ENCODE assay signal across 8 cellular contexts in genomic region chr6:61809004-61809595, GRCh38.
DNase-seq lines count a peak whose midpoint lies in the region; ATAC-seq, FAIRE-seq and TF ChIP-seq lines count a peak whose summit lies in the region.

No MANE protein-coding gene starts in this region.

- H3K9ac ChIP-seq in SK-N-MC (ENCODE audit: insufficient read length) (no peak overlapping the region), kidney (ENCODE audit: low read length in 2 of 2) (no peak overlapping the region)

- H3K27ac ChIP-seq in SK-N-MC (no peak overlapping the region), kidney (ENCODE audit: low read depth in 2 of 2, low read length in 2 of 2) (no peak overlapping the region)

- intact Hi-C loops in kidney (cut with DNase I): no loop called here

- DNase-seq in AG20443 (ENCODE audit: low spot score) (peak; percentile 8), Kasumi-1 (lab: John Stamatoyannopoulos, UW) (peak; percentile 82), SK-N-MC (ENCODE audit: low read depth, low spot score) (peak; percentile 26), kidney (no peak), GM19240 (ENCODE audit: insufficient read length, low spot score) (no peak)
- no peak for DNase-seq in activated CD4-positive, alpha-beta T cell treated with anti-CD3 and anti-CD28 coated beads, Interleukin-2, amount 50 U/mL, for 4 hours

- TF ChIP-seq CTCF in kidney (IDR thresholded peaks at IDR 0.05; ENCODE audit: borderline replicate concordance, extremely low read depth, insufficient read depth): peak; percentile 35

- H3K9me3 ChIP-seq in SK-N-MC (ENCODE audit: low read depth, low read length): no peaks in the 10 kb centered on the region
- H3K9me3 ChIP-seq in kidney (ENCODE audit: control insufficient read depth in 1 of 2, low read length in 2 of 2): no peaks in the 10 kb centered on the region

- FAIRE-seq in kidney (lab: Jason Lieb, UNC): no peak

- H3K4me3 ChIP-seq in SK-N-MC (no peak overlapping the region), kidney (ENCODE audit: low read length in 2 of 2) (no peak overlapping the region)

- ATAC-seq in GM19035 (IDR thresholded peaks at IDR 0.05; ENCODE audit: unreplicated experiment) (peak; percentile 66), GM21381 (IDR thresholded peaks at IDR 0.05; ENCODE audit: unreplicated experiment) (no peak)

- no peaks in the 10 kb centered on the region for H3K36me3 ChIP-seq in SK-N-MC (ENCODE audit: insufficient read depth, low read length)
- no peaks in the 10 kb centered on the region for H3K36me3 ChIP-seq in kidney (ENCODE audit: control insufficient read depth in 1 of 2, insufficient read depth in 2 of 2, low read length in 2 of 2)

- H3K4me1 ChIP-seq in kidney (ENCODE audit: control insufficient read depth in 1 of 2, insufficient read depth in 1 of 2, low read depth in 1 of 2, low read length in 2 of 2): no peaks in the 10 kb centered on the region

Comparison
In these comparisons a context has a peak if more than half of its experiments do, and no peak if none do; other contexts are left out.
1. DNase-seq: peak in AG20443 (single experiment), Kasumi-1 (2 of 2) and SK-N-MC (single experiment); none in kidney (single experiment), activated CD4-positive, alpha-beta T cell treated with anti-CD3 and anti-CD28 coated beads, Interleukin-2, amount 50 U/mL, for 4 hours (0 of 2) and GM19240 (single experiment).